In genomic region chr10:3475367-3475766, GRCh38 we compare ENCODE assay signal across 22 cellular contexts.
"Had no signal": no experiment of that assay in that cellular context is flagged by ENCODE, and none has a peak within 500 bp of the region (broad histone marks: within the 10 kb centered on the region; RNA-seq: fewer than 3 reads in every experiment).

No MANE protein-coding gene starts in this region.

- H3K4me3 ChIP-seq: cardiac muscle cell had no signal

- H3K36me3 ChIP-seq: brain microvascular endothelial cell, cardiac muscle cell had no signal

- H3K27ac ChIP-seq: brain microvascular endothelial cell, cardiac muscle cell, KMS-11 had no signal

- H3K27me3 ChIP-seq: brain microvascular endothelial cell, cardiac muscle cell had no signal

- ATAC-seq: activated CD8-positive, alpha-beta memory T cell treated with anti-CD3 and anti-CD28 coated beads, Interleukin-2, amount 10 ng/mL, durations not matched to agents 7 days and 5 days; activated T-cell treated with anti-CD3 and anti-CD28 coated beads, Interleukin-2, amount 50 U/mL, for 4 hours; PC-3 had no signal

- H3K9ac ChIP-seq: KMS-11 had no signal

- DNase-seq: activated CD4-positive, alpha-beta T cell treated with anti-CD3 and anti-CD28 coated beads for 48 hours; activated CD4-positive, alpha-beta T cell treated with anti-CD3 and anti-CD28 coated beads, Interleukin-2, amount 50 U/mL, for 4 hours; activated CD4-positive, CD25-positive, alpha-beta regulatory T cell treated with anti-CD3 and anti-CD28 coated beads, Interleukin-2, amount 50 U/mL, for 72 hours; activated CD8-positive, alpha-beta memory T cell treated with anti-CD3 and anti-CD28 coated beads, Interleukin-2, amount 10 ng/mL, durations not matched to agents 7 days and 5 days; activated effector memory CD4-positive, alpha-beta T cell treated with anti-CD3 and anti-CD28 coated beads, Interleukin-2, amount 50 U/mL, for 16 hours; activated naive CD4-positive, alpha-beta T cell treated with anti-CD3 and anti-CD28 coated beads, Interleukin-2, amount 10 ng/mL, durations not matched to agents 7 days and 5 days; activated naive CD8-positive, alpha-beta T cell treated with anti-CD3 and anti-CD28 coated beads for 36 hours; activated T-cell treated with anti-CD3 and anti-CD28 coated beads, Interleukin-2, amount 50 U/mL, for 4 hours; brain microvascular endothelial cell; NCI-H1092; NCI-H1417; NCI-H1694; NCI-H2029; NCI-H2107; NCI-H2171 treated with DMSO at 0.1 percent for 48 hours; NCI-H345; NCI-H510A; NCI-H526 treated with DMSO at 0.1 percent for 48 hours; PC-3; SHP77 treated with DMSO at 0.1 percent for 48 hours had no signal

- H3K4me2 ChIP-seq: KMS-11 had no signal
